Comparison of ENCODE assay signal across 9 cellular contexts in the genomic region with DNA sequence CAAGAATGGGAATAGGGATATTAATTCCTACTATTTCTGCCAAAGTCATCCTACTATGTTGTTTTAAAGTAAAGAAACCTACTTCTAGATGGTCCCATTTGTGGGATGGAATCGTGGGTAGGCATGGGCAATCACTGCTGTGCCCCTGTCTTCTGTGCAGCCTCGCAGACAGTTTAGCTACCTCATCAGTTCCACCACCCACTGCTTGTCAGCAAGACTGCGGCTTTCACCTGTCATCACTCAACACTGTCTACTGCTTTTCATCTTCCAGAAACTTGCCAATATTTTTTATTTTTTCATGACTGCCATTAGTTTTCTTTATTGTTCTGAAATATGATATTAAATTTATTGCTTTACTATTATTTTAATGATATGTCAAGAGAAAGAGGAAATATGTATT.
"Had no signal": no experiment of that assay in that cellular context is flagged by ENCODE, and none has a peak within 500 bp of the region (broad histone marks: within the 10 kb centered on the region; RNA-seq: fewer than 3 reads in every experiment).

No MANE protein-coding gene starts in this region.

- H2AFZ ChIP-seq: GM23248 had no signal

- H3K27ac Mint-ChIP-seq: H9, IgD-negative memory B cell had no signal

- H3K4me3 ChIP-seq: GM23248 had no signal

- FAIRE-seq: H1, H54, HepG2 had no signal

- ATAC-seq: HepG2 had no signal

- H3K27ac ChIP-seq: GM23248, HL-60 had no signal

- H3K9me3 Mint-ChIP-seq: H9, IgD-negative memory B cell had no signal

- H3K36me3 Mint-ChIP-seq: IgD-negative memory B cell had no signal

- DNase-seq: GM23248, H9, HCEC 1CT, KBM-7 had no signal

- H3K9ac ChIP-seq: GM23248 had no signal

- H3K4me3 Mint-ChIP-seq: H9, IgD-negative memory B cell had no signal

- H3K4me1 Mint-ChIP-seq: IgD-negative memory B cell had no signal

- H3K27me3 Mint-ChIP-seq: IgD-negative memory B cell had no signal
